Comparison of ENCODE assay signal across 15 cellular contexts in genomic region chr12:47121146-47121545, GRCh38. TPM values are rescaled to one million over a fixed set of nuclear protein-coding genes. Genes with fewer than 3 reads are reported as not detected.
DNase-seq lines count a peak whose midpoint lies in the region; ATAC-seq, FAIRE-seq and TF ChIP-seq lines count a peak whose summit lies in the region.
"Had no signal": no experiment of that assay in that cellular context is flagged by ENCODE, and none has a peak within 500 bp of the region (broad histone marks: within the 10 kb centered on the region; RNA-seq: fewer than 3 reads in every experiment).

No MANE protein-coding gene starts in this region.

- DNase-seq in activated CD4-positive, alpha-beta T cell treated with anti-CD3 and anti-CD28 coated beads for 36 hours = no peak
- no peak for DNase-seq in activated CD4-positive, alpha-beta T cell treated with anti-CD3 and anti-CD28 coated beads, Interleukin-2, amount 50 U/mL, for 1 hour
- DNase-seq in H54 (ENCODE audit: insufficient read length, low spot score) = peak; percentile 7
- peak; percentile 35 for DNase-seq in iris pigment epithelial cell (ENCODE audit: low read depth)
- DNase-seq in ureter (ENCODE audit: low spot score) = no peak
- DNase-seq in Calu3 = no peak
- no peak for DNase-seq in activated effector memory CD4-positive, alpha-beta T cell treated with Interleukin-2 at 50 U/mL for 16 hours
- DNase-seq: 8988T; effector CD4-positive, alpha-beta T cell; mesendoderm; MV-4-11; stimulated activated naive CD4-positive, alpha-beta T cell had no signal

- peaks cover 25% of the 10 kb centered on the region for H3K36me3 Mint-ChIP-seq in activated CD4-positive, alpha-beta T cell treated with anti-CD3 and anti-CD28 coated beads for 36 hours (ENCODE audit: low read depth)
- peaks cover 29% of the 10 kb centered on the region for H3K36me3 Mint-ChIP-seq in activated naive CD8-positive, alpha-beta T cell
- no peaks in the 10 kb centered on the region for H3K36me3 Mint-ChIP-seq in Calu3 (ENCODE audit: insufficient read depth, unreplicated experiment)

- BruUV-seq in Calu3 (replicated peaks; lab: Mats Ljungman, UMichigan) = no TSS peak

- CTCF ChIA-PET in activated CD4-positive, alpha-beta T cell treated with anti-CD3 and anti-CD28 coated beads for 36 hours (lab: Charles Lee) = interaction anchor here (0.8 to 1.4 kb wide), 3 partner anchors 9 to 91 kb away, joined by 3 to 4 read pairs (median 3); no protein-coding TSS in a partner anchor
- CTCF ChIA-PET in Calu3 (lab: Charles Lee) = interaction anchor here (0.6 to 0.7 kb wide), 2 partner anchors 45 to 566 kb away, joined by 3 to 7 read pairs; no protein-coding TSS in a partner anchor

- H3K27ac Mint-ChIP-seq in activated CD4-positive, alpha-beta T cell treated with anti-CD3 and anti-CD28 coated beads for 36 hours = peak overlapping the region; percentile 86
- H3K27ac Mint-ChIP-seq in activated naive CD8-positive, alpha-beta T cell = peak overlapping the region; percentile 94
- no peak overlapping the region for H3K27ac Mint-ChIP-seq in Calu3 (ENCODE audit: unreplicated experiment)

- POLR2A ChIA-PET in activated CD4-positive, alpha-beta T cell treated with anti-CD3 and anti-CD28 coated beads for 36 hours (lab: Charles Lee) = interaction anchor here (0.6 kb wide), 1 partner anchor 37 kb away, joined by 4 read pairs; no protein-coding TSS in a partner anchor

- H3K9me3 Mint-ChIP-seq in activated CD4-positive, alpha-beta T cell treated with anti-CD3 and anti-CD28 coated beads for 36 hours (ENCODE audit: low read depth) = peaks cover 2% of the 10 kb centered on the region
- H3K9me3 Mint-ChIP-seq in activated naive CD8-positive, alpha-beta T cell (ENCODE audit: low read depth) = no peaks in the 10 kb centered on the region
- H3K9me3 Mint-ChIP-seq in Calu3 (ENCODE audit: low read depth, unreplicated experiment) = no peaks in the 10 kb centered on the region

- intact Hi-C loops in activated CD4-positive, alpha-beta T cell treated with anti-CD3 and anti-CD28 coated beads for 36 hours (cut with DNase I, micrococcal nuclease) = loop anchor here (2.0 to 5.0 kb wide), 2 partner anchors 39 to 40 kb away; no protein-coding TSS in a partner anchor
- intact Hi-C loops in Calu3 (cut with micrococcal nuclease; ENCODE audit: unreplicated experiment) = no loop called here

- no peak for TF ChIP-seq CTCF in Calu3 (IDR thresholded peaks at IDR 0.05; ENCODE audit: unreplicated experiment)

- H3K27me3 Mint-ChIP-seq in activated CD4-positive, alpha-beta T cell treated with anti-CD3 and anti-CD28 coated beads for 36 hours = no peaks in the 10 kb centered on the region
- H3K27me3 Mint-ChIP-seq in activated naive CD8-positive, alpha-beta T cell = no peaks in the 10 kb centered on the region
- no peaks in the 10 kb centered on the region for H3K27me3 Mint-ChIP-seq in Calu3 (ENCODE audit: unreplicated experiment)

- FAIRE-seq in H54 (lab: Jason Lieb, UNC) = peak; percentile 94
- FAIRE-seq: frontal cortex, urothelium cell line had no signal

- TF ChIP-seq POLR2A in H54 (IDR thresholded peaks at IDR 0.05; ENCODE audit: low read depth, low read length) = no peak

- peak overlapping the region; percentile 38 for H3K4me3 Mint-ChIP-seq in activated CD4-positive, alpha-beta T cell treated with anti-CD3 and anti-CD28 coated beads for 36 hours
- peak overlapping the region; percentile 11 for H3K4me3 Mint-ChIP-seq in activated naive CD8-positive, alpha-beta T cell
- H3K4me3 Mint-ChIP-seq in Calu3 (ENCODE audit: low read depth, unreplicated experiment) = no peak overlapping the region

- ATAC-seq in activated CD4-positive, alpha-beta T cell treated with anti-CD3 and anti-CD28 coated beads for 36 hours = peak; percentile 93

- H3K4me1 Mint-ChIP-seq in activated CD4-positive, alpha-beta T cell treated with anti-CD3 and anti-CD28 coated beads for 36 hours = peaks cover 30% of the 10 kb centered on the region
- H3K4me1 Mint-ChIP-seq in activated naive CD8-positive, alpha-beta T cell (ENCODE audit: low read depth) = peaks cover 35% of the 10 kb centered on the region
- no peaks in the 10 kb centered on the region for H3K4me1 Mint-ChIP-seq in Calu3 (ENCODE audit: low read depth, unreplicated experiment)

RNA-seq across cellular contexts. Expression of gene AMIGO2, which starts 41.4 kb away (rescaled TPM):
- 10 to 100 TPM; 15.1 to 17.1 TPM for total RNA-seq in activated CD4-positive, alpha-beta T cell treated with anti-CD3 and anti-CD28 coated beads for 36 hours
- 61.7 TPM for total RNA-seq in ureter
- 27.0 and 66.2 TPM in 2 replicates for total RNA-seq in Calu3 (2022)

RNA-seq across cellular contexts. Expression of gene PCED1B, which starts 41.7 kb away (rescaled TPM):
- 10 to 100 TPM; 76.3 to 82.3 TPM for total RNA-seq in activated CD4-positive, alpha-beta T cell treated with anti-CD3 and anti-CD28 coated beads for 36 hours
- total RNA-seq in ureter (22.1 TPM), Calu3 (2022) (2.1 and 4.1 TPM in 2 replicates)

Comparison
In these comparisons a context has a peak if more than half of its experiments do, and no peak if none do; other contexts are left out.
1. DNase-seq: peak in H54 (single experiment) and iris pigment epithelial cell (single experiment); none in activated CD4-positive, alpha-beta T cell treated with anti-CD3 and anti-CD28 coated beads for 36 hours (single experiment), activated CD4-positive, alpha-beta T cell treated with anti-CD3 and anti-CD28 coated beads, Interleukin-2, amount 50 U/mL, for 1 hour (single experiment), ureter (single experiment), Calu3 (single experiment) and activated effector memory CD4-positive, alpha-beta T cell treated with Interleukin-2 at 50 U/mL for 16 hours (single experiment).